In genomic region chr9:129549684-129550083, GRCh38 we compare ENCODE assay signal across 9 cellular contexts.
DNase-seq lines count a peak whose midpoint lies in the region; ATAC-seq, FAIRE-seq and TF ChIP-seq lines count a peak whose summit lies in the region.
"Had no signal": no experiment of that assay in that cellular context is flagged by ENCODE, and none has a peak within 500 bp of the region (broad histone marks: within the 10 kb centered on the region; RNA-seq: fewer than 3 reads in every experiment).

No MANE protein-coding gene starts in this region.

- H3K4me1 ChIP-seq in mucosa of descending colon (ENCODE audit: low read depth) = no peaks in the 10 kb centered on the region

- no peak overlapping the region for H3K27ac Mint-ChIP-seq in activated T-cell treated with anti-CD3 and anti-CD28 coated beads, Interleukin-2, amount 50 U/mL, for 72 hours

- H3K4me3 Mint-ChIP-seq in activated T-cell treated with anti-CD3 and anti-CD28 coated beads, Interleukin-2, amount 50 U/mL, for 72 hours = peak overlapping the region; percentile 68 to 73

- peak overlapping the region; percentile 56 for H3K4me3 ChIP-seq in epithelial cell of proximal tubule (ENCODE audit: low read depth, low read length)
- no peak overlapping the region for H3K4me3 ChIP-seq in mucosa of descending colon

- peaks cover 39% of the 10 kb centered on the region for H3K27me3 Mint-ChIP-seq in activated T-cell treated with anti-CD3 and anti-CD28 coated beads, Interleukin-2, amount 50 U/mL, for 72 hours (ENCODE audit: low read depth)

- ATAC-seq in activated T-cell treated with anti-CD3 and anti-CD28 coated beads, Interleukin-2, amount 50 U/mL, for 72 hours (replicated peaks in 1 of 2) = no peak
- ATAC-seq in mucosa of descending colon = peak; percentile 46

- TF ChIP-seq CTCF in epithelial cell of proximal tubule (conservative IDR thresholded peaks at IDR 0.05; ENCODE audit: low read depth, low read length) (no peak), mucosa of descending colon (IDR thresholded peaks at IDR 0.05) (no peak)

- no peaks in the 10 kb centered on the region for H3K9me3 Mint-ChIP-seq in activated T-cell treated with anti-CD3 and anti-CD28 coated beads, Interleukin-2, amount 50 U/mL, for 72 hours

- peaks cover 12% of the 10 kb centered on the region for H3K4me1 Mint-ChIP-seq in activated T-cell treated with anti-CD3 and anti-CD28 coated beads, Interleukin-2, amount 50 U/mL, for 72 hours (ENCODE audit: low read depth)

- FAIRE-seq in RCC 7860 (lab: Jason Lieb, UNC) = no peak

- H3K36me3 Mint-ChIP-seq in activated T-cell treated with anti-CD3 and anti-CD28 coated beads, Interleukin-2, amount 50 U/mL, for 72 hours (ENCODE audit: insufficient read depth in 2 of 2) = no peaks in the 10 kb centered on the region

- H3K36me3 ChIP-seq in mucosa of descending colon (ENCODE audit: low read depth) = no peaks in the 10 kb centered on the region

- no peaks in the 10 kb centered on the region for H3K9me3 ChIP-seq in mucosa of descending colon

- no peak for DNase-seq in activated T-cell treated with anti-CD3 and anti-CD28 coated beads, Interleukin-2, amount 50 U/mL, for 72 hours
- no peak for DNase-seq in activated T-cell treated with anti-CD3 and anti-CD28 coated beads, Interleukin-2, amount 50 U/mL, for 1 hour
- DNase-seq in epithelial cell of proximal tubule (ENCODE audit: low read depth) = no peak
- peak in 2 of 3 donors; percentile 21 to 42 for DNase-seq in mucosa of descending colon
- DNase-seq in ureter (ENCODE audit: low spot score) = peak; percentile 77
- DNase-seq in stimulated activated naive CD4-positive, alpha-beta T cell treated with Interleukin-2 at 50 U/mL for 16 hours (lab: John Stamatoyannopoulos, UW) = no peak
- no peak for DNase-seq in RCC 7860 (ENCODE audit: low spot score)
- no peak for DNase-seq in GM19240 (ENCODE audit: insufficient read length, low spot score)
- DNase-seq: DND-41 had no signal

- intact Hi-C loops in mucosa of descending colon (cut with DNase I, micrococcal nuclease) = no loop called here

Comparison
In these comparisons a context has a peak if more than half of its experiments do, and no peak if none do; other contexts are left out.
1. DNase-seq: peak in mucosa of descending colon (2 of 3) and ureter (single experiment); none in activated T-cell treated with anti-CD3 and anti-CD28 coated beads, Interleukin-2, amount 50 U/mL, for 72 hours (0 of 2), activated T-cell treated with anti-CD3 and anti-CD28 coated beads, Interleukin-2, amount 50 U/mL, for 1 hour (single experiment), epithelial cell of proximal tubule (single experiment), stimulated activated naive CD4-positive, alpha-beta T cell treated with Interleukin-2 at 50 U/mL for 16 hours (single experiment), RCC 7860 (single experiment) and GM19240 (single experiment).